1 cellular context compared by ENCODE assay signal in the genomic region with DNA sequence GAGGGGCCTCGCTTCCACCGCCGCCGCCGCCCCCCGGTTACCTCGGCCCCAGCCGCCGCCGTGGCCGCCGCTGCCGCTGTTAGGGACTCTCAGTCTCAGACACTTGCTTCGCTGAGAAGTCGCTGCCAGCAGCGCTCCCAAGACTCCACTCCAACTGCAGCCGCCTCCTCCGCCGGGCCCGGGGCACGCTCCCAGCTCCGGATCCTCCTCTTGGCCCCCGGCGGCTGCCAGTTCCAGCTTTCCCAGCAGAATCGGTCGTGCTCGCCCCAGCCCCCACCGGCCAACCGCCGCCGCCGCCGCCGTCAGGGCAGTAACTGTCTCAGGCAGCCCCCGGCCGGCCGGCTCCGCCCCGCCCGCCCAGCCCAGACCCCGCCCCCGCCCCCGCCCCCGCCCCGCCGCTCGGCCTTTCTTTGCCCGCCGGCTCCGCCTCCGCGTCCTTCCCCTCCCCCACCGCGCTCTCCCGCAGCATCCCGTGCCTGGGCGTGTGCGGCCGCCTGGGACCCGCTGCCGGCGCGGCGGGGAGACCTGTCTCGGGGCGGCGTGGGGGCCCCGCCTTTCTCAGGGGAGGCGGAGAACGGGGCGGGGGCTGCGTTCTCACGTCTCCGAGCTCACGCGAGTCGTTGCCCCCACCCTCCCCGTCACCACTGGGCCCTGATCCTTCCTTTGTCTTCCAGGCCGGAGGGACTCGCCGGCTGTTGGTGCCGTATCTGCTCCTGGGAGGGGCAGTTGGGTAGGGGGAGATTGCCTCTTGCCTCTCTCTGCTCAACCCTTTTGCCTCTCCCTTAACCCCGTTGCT.
A peak's percentile ranks its signal among the peaks of the same experiment; 100 is the strongest.
TF ChIP-seq lines count a peak whose summit lies in the region.

A gene with protein sequence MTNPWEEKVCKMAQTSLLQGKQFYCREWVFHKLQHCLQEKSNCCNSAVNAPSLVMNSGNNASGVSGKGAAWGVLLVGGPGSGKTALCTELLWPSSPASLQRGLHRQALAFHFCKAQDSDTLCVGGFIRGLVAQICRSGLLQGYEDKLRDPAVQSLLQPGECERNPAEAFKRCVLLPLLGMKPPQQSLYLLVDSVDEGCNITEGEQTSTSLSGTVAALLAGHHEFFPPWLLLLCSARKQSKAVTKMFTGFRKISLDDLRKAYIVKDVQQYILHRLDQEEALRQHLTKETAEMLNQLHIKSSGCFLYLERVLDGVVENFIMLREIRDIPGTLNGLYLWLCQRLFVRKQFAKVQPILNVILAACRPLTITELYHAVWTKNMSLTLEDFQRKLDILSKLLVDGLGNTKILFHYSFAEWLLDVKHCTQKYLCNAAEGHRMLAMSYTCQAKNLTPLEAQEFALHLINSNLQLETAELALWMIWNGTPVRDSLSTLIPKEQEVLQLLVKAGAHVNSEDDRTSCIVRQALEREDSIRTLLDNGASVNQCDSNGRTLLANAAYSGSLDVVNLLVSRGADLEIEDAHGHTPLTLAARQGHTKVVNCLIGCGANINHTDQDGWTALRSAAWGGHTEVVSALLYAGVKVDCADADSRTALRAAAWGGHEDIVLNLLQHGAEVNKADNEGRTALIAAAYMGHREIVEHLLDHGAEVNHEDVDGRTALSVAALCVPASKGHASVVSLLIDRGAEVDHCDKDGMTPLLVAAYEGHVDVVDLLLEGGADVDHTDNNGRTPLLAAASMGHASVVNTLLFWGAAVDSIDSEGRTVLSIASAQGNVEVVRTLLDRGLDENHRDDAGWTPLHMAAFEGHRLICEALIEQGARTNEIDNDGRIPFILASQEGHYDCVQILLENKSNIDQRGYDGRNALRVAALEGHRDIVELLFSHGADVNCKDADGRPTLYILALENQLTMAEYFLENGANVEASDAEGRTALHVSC (N-terminal part only) (minus strand): TSS at position 316 of the 796 bp plus-strand sequence. CDS start 2,221 bp downstream, outside the sequence.

TF ChIP-seq in K562, 482 proteins besides CTCF, POLR2A, EP300 and RAD21 (continued from another document and continues in another):
- TF ChIP-seq, protein P1, sequence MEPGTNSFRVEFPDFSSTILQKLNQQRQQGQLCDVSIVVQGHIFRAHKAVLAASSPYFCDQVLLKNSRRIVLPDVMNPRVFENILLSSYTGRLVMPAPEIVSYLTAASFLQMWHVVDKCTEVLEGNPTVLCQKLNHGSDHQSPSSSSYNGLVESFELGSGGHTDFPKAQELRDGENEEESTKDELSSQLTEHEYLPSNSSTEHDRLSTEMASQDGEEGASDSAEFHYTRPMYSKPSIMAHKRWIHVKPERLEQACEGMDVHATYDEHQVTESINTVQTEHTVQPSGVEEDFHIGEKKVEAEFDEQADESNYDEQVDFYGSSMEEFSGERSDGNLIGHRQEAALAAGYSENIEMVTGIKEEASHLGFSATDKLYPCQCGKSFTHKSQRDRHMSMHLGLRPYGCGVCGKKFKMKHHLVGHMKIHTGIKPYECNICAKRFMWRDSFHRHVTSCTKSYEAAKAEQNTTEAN (CRISPR knock-in tag; IDR thresholded peaks at IDR 0.05), result no peak
- TF ChIP-seq, protein P2, sequence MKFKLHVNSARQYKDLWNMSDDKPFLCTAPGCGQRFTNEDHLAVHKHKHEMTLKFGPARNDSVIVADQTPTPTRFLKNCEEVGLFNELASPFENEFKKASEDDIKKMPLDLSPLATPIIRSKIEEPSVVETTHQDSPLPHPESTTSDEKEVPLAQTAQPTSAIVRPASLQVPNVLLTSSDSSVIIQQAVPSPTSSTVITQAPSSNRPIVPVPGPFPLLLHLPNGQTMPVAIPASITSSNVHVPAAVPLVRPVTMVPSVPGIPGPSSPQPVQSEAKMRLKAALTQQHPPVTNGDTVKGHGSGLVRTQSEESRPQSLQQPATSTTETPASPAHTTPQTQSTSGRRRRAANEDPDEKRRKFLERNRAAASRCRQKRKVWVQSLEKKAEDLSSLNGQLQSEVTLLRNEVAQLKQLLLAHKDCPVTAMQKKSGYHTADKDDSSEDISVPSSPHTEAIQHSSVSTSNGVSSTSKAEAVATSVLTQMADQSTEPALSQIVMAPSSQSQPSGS (CRISPR knock-in tag; IDR thresholded peaks at IDR 0.05), result no peak
- TF ChIP-seq KHSRP (IDR thresholded peaks at IDR 0.05) (no peak), TAF7 (tag; IDR thresholded peaks at IDR 0.05) (peak; percentile 67; the same call in 1 of the 2 replicates), PRPF4 (IDR thresholded peaks at IDR 0.05; ENCODE audit: insufficient read depth, low read depth, low read length, poor library complexity, severe bottlenecking) (peak; percentile 14), ZNF583 (CRISPR knock-in tag; IDR thresholded peaks at IDR 0.05) (no peak), MBD2 (IDR thresholded peaks at IDR 0.05; ENCODE audit: borderline replicate concordance, low read depth) (peak; percentile 48; the same call in 1 of the 2 replicates), MCM7 (IDR thresholded peaks at IDR 0.05) (no peak), PYGO2 (tag; IDR thresholded peaks at IDR 0.05) (no peak), HMGN3 (IDR thresholded peaks at IDR 0.05; ENCODE audit: borderline replicate concordance, extremely low read depth, insufficient read length, low read depth, low read length) (peak; percentile 94), FOSL1 (tag; conservative IDR thresholded peaks at IDR 0.05) (no peak), RBBP5 (IDR thresholded peaks at IDR 0.05; ENCODE audit: borderline replicate concordance, insufficient read depth, low read length, poor library complexity, severe bottlenecking) (peak; percentile 70), POLR3G (IDR thresholded peaks at IDR 0.05; ENCODE audit: extremely low read depth, insufficient read length, insufficient replicate concordance) (no peak), HDAC2 (IDR thresholded peaks at IDR 0.05) (0 out of 2 replicates have a peak, but pooled peaks have one; percentile 0), ZNF77 (CRISPR knock-in tag; IDR thresholded peaks at IDR 0.05) (no peak), TARDBP (IDR thresholded peaks at IDR 0.05) (0 out of 2 replicates have a peak, but pooled peaks have one; percentile 19), RBM22 (IDR thresholded peaks at IDR 0.05; ENCODE audit: low read depth, low read length, poor library complexity, severe bottlenecking) (no peak), HOXB6 (CRISPR knock-in tag; IDR thresholded peaks at IDR 0.05; ENCODE audit: borderline replicate concordance) (no peak), NRF1 (conservative IDR thresholded peaks at IDR 0.05 in 1 of 2, IDR thresholded peaks at IDR 0.05 in 1 of 2) (peak; percentile 35 to 49; a peak in 2 of 4 replicates), PHF8 (IDR thresholded peaks at IDR 0.05; ENCODE audit: borderline replicate concordance, low read length) (peak; percentile 87; the same call in 1 of the 2 replicates), NCOR1 (IDR thresholded peaks at IDR 0.05) (peak; percentile 57; the same call in 1 of the 2 replicates), LARP7 (IDR thresholded peaks at IDR 0.05) (no peak), IRF2 (CRISPR knock-in tag; IDR thresholded peaks at IDR 0.05) (no peak), TAL1 (IDR thresholded peaks at IDR 0.05) (no peak), JUND (IDR thresholded peaks at IDR 0.05; ENCODE audit: borderline replicate concordance, low read depth, low read length) (0 out of 2 replicates have a peak, but pooled peaks have one; percentile 12), JUND (tag; IDR thresholded peaks at IDR 0.05; ENCODE audit: borderline replicate concordance, low read depth, low read length) (no peak)
- TF ChIP-seq, protein P3, sequence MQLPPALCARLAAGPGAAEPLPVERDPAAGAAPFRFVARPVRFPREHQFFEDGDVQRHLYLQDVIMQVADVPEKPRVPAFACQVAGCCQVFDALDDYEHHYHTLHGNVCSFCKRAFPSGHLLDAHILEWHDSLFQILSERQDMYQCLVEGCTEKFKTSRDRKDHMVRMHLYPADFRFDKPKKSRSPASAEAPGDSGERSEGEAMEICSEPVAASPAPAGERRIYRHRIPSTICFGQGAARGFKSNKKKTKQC (CRISPR knock-in tag; IDR thresholded peaks at IDR 0.05), result peak; percentile 17; the same call in 1 of the 2 replicates
- TF ChIP-seq, protein P4, sequence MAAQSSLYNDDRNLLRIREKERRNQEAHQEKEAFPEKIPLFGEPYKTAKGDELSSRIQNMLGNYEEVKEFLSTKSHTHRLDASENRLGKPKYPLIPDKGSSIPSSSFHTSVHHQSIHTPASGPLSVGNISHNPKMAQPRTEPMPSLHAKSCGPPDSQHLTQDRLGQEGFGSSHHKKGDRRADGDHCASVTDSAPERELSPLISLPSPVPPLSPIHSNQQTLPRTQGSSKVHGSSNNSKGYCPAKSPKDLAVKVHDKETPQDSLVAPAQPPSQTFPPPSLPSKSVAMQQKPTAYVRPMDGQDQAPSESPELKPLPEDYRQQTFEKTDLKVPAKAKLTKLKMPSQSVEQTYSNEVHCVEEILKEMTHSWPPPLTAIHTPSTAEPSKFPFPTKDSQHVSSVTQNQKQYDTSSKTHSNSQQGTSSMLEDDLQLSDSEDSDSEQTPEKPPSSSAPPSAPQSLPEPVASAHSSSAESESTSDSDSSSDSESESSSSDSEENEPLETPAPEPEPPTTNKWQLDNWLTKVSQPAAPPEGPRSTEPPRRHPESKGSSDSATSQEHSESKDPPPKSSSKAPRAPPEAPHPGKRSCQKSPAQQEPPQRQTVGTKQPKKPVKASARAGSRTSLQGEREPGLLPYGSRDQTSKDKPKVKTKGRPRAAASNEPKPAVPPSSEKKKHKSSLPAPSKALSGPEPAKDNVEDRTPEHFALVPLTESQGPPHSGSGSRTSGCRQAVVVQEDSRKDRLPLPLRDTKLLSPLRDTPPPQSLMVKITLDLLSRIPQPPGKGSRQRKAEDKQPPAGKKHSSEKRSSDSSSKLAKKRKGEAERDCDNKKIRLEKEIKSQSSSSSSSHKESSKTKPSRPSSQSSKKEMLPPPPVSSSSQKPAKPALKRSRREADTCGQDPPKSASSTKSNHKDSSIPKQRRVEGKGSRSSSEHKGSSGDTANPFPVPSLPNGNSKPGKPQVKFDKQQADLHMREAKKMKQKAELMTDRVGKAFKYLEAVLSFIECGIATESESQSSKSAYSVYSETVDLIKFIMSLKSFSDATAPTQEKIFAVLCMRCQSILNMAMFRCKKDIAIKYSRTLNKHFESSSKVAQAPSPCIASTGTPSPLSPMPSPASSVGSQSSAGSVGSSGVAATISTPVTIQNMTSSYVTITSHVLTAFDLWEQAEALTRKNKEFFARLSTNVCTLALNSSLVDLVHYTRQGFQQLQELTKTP (IDR thresholded peaks at IDR 0.05; ENCODE audit: low read depth in 1 of 2, partially characterized antibody in 2 of 2), result no peak
- TF ChIP-seq, protein P5, sequence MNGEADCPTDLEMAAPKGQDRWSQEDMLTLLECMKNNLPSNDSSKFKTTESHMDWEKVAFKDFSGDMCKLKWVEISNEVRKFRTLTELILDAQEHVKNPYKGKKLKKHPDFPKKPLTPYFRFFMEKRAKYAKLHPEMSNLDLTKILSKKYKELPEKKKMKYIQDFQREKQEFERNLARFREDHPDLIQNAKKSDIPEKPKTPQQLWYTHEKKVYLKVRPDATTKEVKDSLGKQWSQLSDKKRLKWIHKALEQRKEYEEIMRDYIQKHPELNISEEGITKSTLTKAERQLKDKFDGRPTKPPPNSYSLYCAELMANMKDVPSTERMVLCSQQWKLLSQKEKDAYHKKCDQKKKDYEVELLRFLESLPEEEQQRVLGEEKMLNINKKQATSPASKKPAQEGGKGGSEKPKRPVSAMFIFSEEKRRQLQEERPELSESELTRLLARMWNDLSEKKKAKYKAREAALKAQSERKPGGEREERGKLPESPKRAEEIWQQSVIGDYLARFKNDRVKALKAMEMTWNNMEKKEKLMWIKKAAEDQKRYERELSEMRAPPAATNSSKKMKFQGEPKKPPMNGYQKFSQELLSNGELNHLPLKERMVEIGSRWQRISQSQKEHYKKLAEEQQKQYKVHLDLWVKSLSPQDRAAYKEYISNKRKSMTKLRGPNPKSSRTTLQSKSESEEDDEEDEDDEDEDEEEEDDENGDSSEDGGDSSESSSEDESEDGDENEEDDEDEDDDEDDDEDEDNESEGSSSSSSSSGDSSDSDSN (IDR thresholded peaks at IDR 0.05; ENCODE audit: borderline replicate concordance in 1 of 2, low read depth in 2 of 2, low read length in 2 of 2), result 0 out of 4 replicates have a peak, but pooled peaks of 1 of the 2 experiments have one; percentile 7
- TF ChIP-seq, protein P6, sequence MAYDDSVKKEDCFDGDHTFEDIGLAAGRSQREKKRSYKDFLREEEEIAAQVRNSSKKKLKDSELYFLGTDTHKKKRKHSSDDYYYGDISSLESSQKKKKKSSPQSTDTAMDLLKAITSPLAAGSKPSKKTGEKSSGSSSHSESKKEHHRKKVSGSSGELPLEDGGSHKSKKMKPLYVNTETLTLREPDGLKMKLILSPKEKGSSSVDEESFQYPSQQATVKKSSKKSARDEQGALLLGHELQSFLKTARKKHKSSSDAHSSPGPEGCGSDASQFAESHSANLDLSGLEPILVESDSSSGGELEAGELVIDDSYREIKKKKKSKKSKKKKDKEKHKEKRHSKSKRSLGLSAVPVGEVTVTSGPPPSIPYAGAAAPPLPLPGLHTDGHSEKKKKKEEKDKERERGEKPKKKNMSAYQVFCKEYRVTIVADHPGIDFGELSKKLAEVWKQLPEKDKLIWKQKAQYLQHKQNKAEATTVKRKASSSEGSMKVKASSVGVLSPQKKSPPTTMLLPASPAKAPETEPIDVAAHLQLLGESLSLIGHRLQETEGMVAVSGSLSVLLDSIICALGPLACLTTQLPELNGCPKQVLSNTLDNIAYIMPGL (CRISPR knock-in tag; IDR thresholded peaks at IDR 0.05), result no peak
- TF ChIP-seq, protein P7, sequence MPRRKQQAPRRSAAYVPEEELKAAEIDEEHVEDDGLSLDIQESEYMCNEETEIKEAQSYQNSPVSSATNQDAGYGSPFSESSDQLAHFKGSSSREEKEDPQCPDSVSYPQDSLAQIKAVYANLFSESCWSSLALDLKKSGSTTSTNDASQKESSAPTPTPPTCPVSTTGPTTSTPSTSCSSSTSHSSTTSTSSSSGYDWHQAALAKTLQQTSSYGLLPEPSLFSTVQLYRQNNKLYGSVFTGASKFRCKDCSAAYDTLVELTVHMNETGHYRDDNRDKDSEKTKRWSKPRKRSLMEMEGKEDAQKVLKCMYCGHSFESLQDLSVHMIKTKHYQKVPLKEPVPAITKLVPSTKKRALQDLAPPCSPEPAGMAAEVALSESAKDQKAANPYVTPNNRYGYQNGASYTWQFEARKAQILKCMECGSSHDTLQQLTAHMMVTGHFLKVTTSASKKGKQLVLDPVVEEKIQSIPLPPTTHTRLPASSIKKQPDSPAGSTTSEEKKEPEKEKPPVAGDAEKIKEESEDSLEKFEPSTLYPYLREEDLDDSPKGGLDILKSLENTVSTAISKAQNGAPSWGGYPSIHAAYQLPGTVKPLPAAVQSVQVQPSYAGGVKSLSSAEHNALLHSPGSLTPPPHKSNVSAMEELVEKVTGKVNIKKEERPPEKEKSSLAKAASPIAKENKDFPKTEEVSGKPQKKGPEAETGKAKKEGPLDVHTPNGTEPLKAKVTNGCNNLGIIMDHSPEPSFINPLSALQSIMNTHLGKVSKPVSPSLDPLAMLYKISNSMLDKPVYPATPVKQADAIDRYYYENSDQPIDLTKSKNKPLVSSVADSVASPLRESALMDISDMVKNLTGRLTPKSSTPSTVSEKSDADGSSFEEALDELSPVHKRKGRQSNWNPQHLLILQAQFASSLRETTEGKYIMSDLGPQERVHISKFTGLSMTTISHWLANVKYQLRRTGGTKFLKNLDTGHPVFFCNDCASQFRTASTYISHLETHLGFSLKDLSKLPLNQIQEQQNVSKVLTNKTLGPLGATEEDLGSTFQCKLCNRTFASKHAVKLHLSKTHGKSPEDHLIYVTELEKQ (CRISPR knock-in tag; IDR thresholded peaks at IDR 0.05), result no peak
- TF ChIP-seq, protein P8, sequence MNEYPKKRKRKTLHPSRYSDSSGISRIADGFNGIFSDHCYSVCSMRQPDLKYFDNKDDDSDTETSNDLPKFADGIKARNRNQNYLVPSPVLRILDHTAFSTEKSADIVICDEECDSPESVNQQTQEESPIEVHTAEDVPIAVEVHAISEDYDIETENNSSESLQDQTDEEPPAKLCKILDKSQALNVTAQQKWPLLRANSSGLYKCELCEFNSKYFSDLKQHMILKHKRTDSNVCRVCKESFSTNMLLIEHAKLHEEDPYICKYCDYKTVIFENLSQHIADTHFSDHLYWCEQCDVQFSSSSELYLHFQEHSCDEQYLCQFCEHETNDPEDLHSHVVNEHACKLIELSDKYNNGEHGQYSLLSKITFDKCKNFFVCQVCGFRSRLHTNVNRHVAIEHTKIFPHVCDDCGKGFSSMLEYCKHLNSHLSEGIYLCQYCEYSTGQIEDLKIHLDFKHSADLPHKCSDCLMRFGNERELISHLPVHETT (CRISPR knock-in tag; conservative IDR thresholded peaks at IDR 0.05 in 1 of 2, IDR thresholded peaks at IDR 0.05 in 1 of 2), result peak in 1 of 2 experiments; percentile 97; a peak in 2 of 4 replicates
